ENCODE assay signal across 17 cellular contexts in genomic region chr4:128384091-128384520, GRCh38.
A peak's percentile ranks its signal among the peaks of the same experiment; 100 is the strongest.
DNase-seq lines count a peak whose midpoint lies in the region; ATAC-seq and TF ChIP-seq lines count a peak whose summit lies in the region.
"Had no signal": no experiment of that assay in that cellular context is flagged by ENCODE, and none has a peak within 500 bp of the region (broad histone marks: within the 10 kb centered on the region; RNA-seq: fewer than 3 reads in every experiment).

No MANE protein-coding gene starts in this region.

- H3K27ac ChIP-seq in heart right ventricle = no peak overlapping the region
- H3K27ac ChIP-seq: thoracic aorta had no signal

- H3K27me3 Mint-ChIP-seq in HFFc6 (ENCODE audit: insufficient read depth) (peaks cover 2% of the 10 kb centered on the region; the same call in 1 of the 2 replicates), chondrocyte (ENCODE audit: low read depth) (no peaks in the 10 kb centered on the region)
- H3K27me3 Mint-ChIP-seq: brain; naive thymus-derived CD8-positive, alpha-beta T cell had no signal

- ATAC-seq in HG03280 (IDR thresholded peaks at IDR 0.05; ENCODE audit: unreplicated experiment) (no peak), heart right ventricle (no peak)
- ATAC-seq: left cardiac atrium; naive thymus-derived CD8-positive, alpha-beta T cell had no signal

- 78 to 81% methylated on average over 2 of the region's 2 CpGs for WGBS in heart right ventricle, 2 donors

- H3K9me3 ChIP-seq in heart right ventricle = no peaks in the 10 kb centered on the region
- H3K9me3 ChIP-seq: HAP-1, thoracic aorta had no signal

- H3K27ac Mint-ChIP-seq in HFFc6 (peak overlapping the region; percentile 79), chondrocyte (ENCODE audit: unreplicated experiment) (peak overlapping the region; percentile 55)
- H3K27ac Mint-ChIP-seq: naive thymus-derived CD8-positive, alpha-beta T cell had no signal

- H3K9me3 Mint-ChIP-seq in HFFc6 = no peaks in the 10 kb centered on the region
- H3K9me3 Mint-ChIP-seq in chondrocyte (ENCODE audit: low read depth) = no peaks in the 10 kb centered on the region

- H3K27me3 ChIP-seq in heart right ventricle = no peaks in the 10 kb centered on the region

- H3K36me3 ChIP-seq in heart right ventricle = no peaks in the 10 kb centered on the region
- H3K36me3 ChIP-seq: HAP-1, thoracic aorta had no signal

- TF ChIP-seq CTCF in HFFc6 (IDR thresholded peaks at IDR 0.05) (no peak), chondrocyte (IDR thresholded peaks at IDR 0.05) (no peak), heart right ventricle (IDR thresholded peaks at IDR 0.05) (no peak)

- no peak overlapping the region for H3K4me3 ChIP-seq in heart right ventricle
- H3K4me3 ChIP-seq: HAP-1, thoracic aorta had no signal

- H3K4me1 Mint-ChIP-seq in HFFc6 (ENCODE audit: low read depth) (peaks cover 76% of the 10 kb centered on the region), chondrocyte (ENCODE audit: low read depth) (peaks cover 59% of the 10 kb centered on the region)

- H3K4me1 ChIP-seq in heart right ventricle = peaks cover 7 to 37% (median 23%) of the 10 kb centered on the region in 9 donors

- H3K36me3 Mint-ChIP-seq in HFFc6 (ENCODE audit: low read depth) (0 out of 2 replicates have a peak, but pooled peaks cover 4% of the 10 kb centered on the region), chondrocyte (ENCODE audit: low read depth) (no peaks in the 10 kb centered on the region)
- H3K36me3 Mint-ChIP-seq: brain had no signal

- H3K4me3 Mint-ChIP-seq in HFFc6 = peak overlapping the region; percentile 8; the same call in 1 of the 2 replicates
- H3K4me3 Mint-ChIP-seq in chondrocyte (ENCODE audit: unreplicated experiment) = no peak overlapping the region
- H3K4me3 Mint-ChIP-seq: brain; naive thymus-derived CD8-positive, alpha-beta T cell had no signal

- DNase-seq in HFFc6 = peak; percentile 92
- no peak for DNase-seq in chondrocyte (ENCODE audit: low spot score)
- peak; percentile 5 for DNase-seq in left kidney (ENCODE audit: low read depth, low spot score)
- no peak for DNase-seq in NCI-H146 treated with DMSO at 0.1 percent for 48 hours (lab: John Stamatoyannopoulos, UW; ENCODE audit: unreplicated experiment)
- DNase-seq in heart right ventricle = no peak
- DNase-seq in GDM1 (lab: John Stamatoyannopoulos, UW) = no peak
- DNase-seq: activated CD8-positive, alpha-beta memory T cell treated with anti-CD3 and anti-CD28 coated beads for 24 hours; activated effector memory CD4-positive, alpha-beta T cell treated with Interleukin-2 at 50 U/mL for 16 hours; effector memory CD4-positive, alpha-beta T cell; KBM-7; left cardiac atrium; naive thymus-derived CD8-positive, alpha-beta T cell; stimulated activated CD4-positive, alpha-beta T cell treated with anti-CD3 and anti-CD28 coated beads, Interleukin-2, amount 100 ng/mL, for 24 hours had no signal

- intact Hi-C loops in heart right ventricle (cut with DNase I) = loop anchor here in 2 of 10 donors (5.0 to 10.0 kb wide), 2 partner anchors 97 to 99 kb away; partner anchors contain the start of gene PGRMC2 (in 2 of the 2)

Comparison
In these comparisons a context has a peak if more than half of its experiments do, and no peak if none do; other contexts are left out.
1. DNase-seq: peak in HFFc6 (single experiment) and left kidney (single experiment); none in chondrocyte (single experiment), NCI-H146 treated with DMSO at 0.1 percent for 48 hours (single experiment), heart right ventricle (0 of 2) and GDM1 (single experiment).